ENCODE assay signal across 16 cellular contexts in the genomic region with DNA sequence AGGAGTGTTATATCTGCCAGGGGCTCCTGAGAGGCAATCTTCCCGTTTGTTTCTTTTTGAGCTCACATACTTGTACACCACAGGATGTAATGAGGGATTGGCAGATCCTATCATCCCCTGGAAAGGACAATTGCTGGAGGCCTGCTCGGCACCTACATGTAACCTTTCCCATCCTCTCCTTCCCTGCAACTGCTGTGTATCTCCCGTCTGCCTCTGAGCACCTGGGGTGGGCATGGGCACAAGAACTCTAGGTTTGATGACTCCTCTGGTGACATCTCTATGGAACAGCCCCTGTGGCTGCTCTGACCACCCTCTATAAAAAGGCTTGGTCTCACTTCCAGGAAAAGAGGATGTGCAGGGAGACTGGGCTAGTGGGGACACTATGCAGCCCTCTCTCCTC. TPM values are rescaled to one million over a fixed set of nuclear protein-coding genes. Genes with fewer than 3 reads are reported as not detected.
DNase-seq lines count a peak whose midpoint lies in the region; ATAC-seq and TF ChIP-seq lines count a peak whose summit lies in the region.
"Had no signal": no experiment of that assay in that cellular context is flagged by ENCODE, and none has a peak within 500 bp of the region (broad histone marks: within the 10 kb centered on the region; RNA-seq: fewer than 3 reads in every experiment).

No MANE protein-coding gene starts in this region.

- H3K4me3 ChIP-seq in Caco-2 (ENCODE audit: low read depth, low read length) (no peak overlapping the region), psoas muscle (no peak overlapping the region)
- H3K4me3 ChIP-seq: thyroid gland had no signal

- intact Hi-C loops in Caco-2 (cut with micrococcal nuclease; ENCODE audit: unreplicated experiment), result no loop called here
- intact Hi-C loops in natural killer cell (cut with micrococcal nuclease), result no loop called here
- intact Hi-C loops in psoas muscle (cut with DNase I), result no loop called here

- H3K36me3 ChIP-seq in Caco-2 (ENCODE audit: control insufficient read depth, insufficient read depth, low read length), result no peaks in the 10 kb centered on the region
- H3K36me3 ChIP-seq in psoas muscle (ENCODE audit: insufficient read depth in 1 of 2, low read depth in 1 of 2), result no peaks in the 10 kb centered on the region
- H3K36me3 ChIP-seq: adrenal gland, thyroid gland had no signal

- H3K4me1 ChIP-seq in Caco-2 (no peaks in the 10 kb centered on the region), psoas muscle (no peaks in the 10 kb centered on the region)

- no peak for ATAC-seq in activated naive CD8-positive, alpha-beta T cell treated with anti-CD3 and anti-CD28 coated beads, Interleukin-2, amount 50 U/mL, for 24 hours
- ATAC-seq in natural killer cell (no peak), GM18907 (IDR thresholded peaks at IDR 0.05; ENCODE audit: unreplicated experiment) (no peak), psoas muscle (no peak)
- ATAC-seq: PC-3 had no signal

- no peak overlapping the region for H3K27ac ChIP-seq in psoas muscle
- H3K27ac ChIP-seq: 22Rv1, adrenal gland, thyroid gland had no signal

- POLR2A ChIA-PET in Caco-2 (lab: Charles Lee), result no interaction called here

- H3K27me3 Mint-ChIP-seq in T-helper 2 cell treated with Interferon-gamma antibody and Interleukin-4, amounts not matched to agents 5 μg/mL and 100 μg/mL, for 36 hours (ENCODE audit: low read depth), result peaks cover 48% of the 10 kb centered on the region
- H3K27me3 Mint-ChIP-seq in Caco-2 (ENCODE audit: insufficient read depth, unreplicated experiment) (peaks cover 15% of the 10 kb centered on the region), natural killer cell (ENCODE audit: low read depth in 2 of 2) (peaks cover 30 to 48% of the 10 kb centered on the region in 2 donors)
- peaks cover 43% of the 10 kb centered on the region for H3K27me3 Mint-ChIP-seq in activated naive CD8-positive, alpha-beta T cell treated with anti-CD3 and anti-CD28 coated beads, Interleukin-2, amount 50 U/mL, for 24 hours

- H3K36me3 Mint-ChIP-seq in T-helper 2 cell treated with Interferon-gamma antibody and Interleukin-4, amounts not matched to agents 5 μg/mL and 100 μg/mL, for 36 hours (ENCODE audit: low read depth), result no peaks in the 10 kb centered on the region
- H3K36me3 Mint-ChIP-seq in Caco-2 (ENCODE audit: insufficient read depth, unreplicated experiment), result no peaks in the 10 kb centered on the region
- no peaks in the 10 kb centered on the region for H3K36me3 Mint-ChIP-seq in activated naive CD8-positive, alpha-beta T cell treated with anti-CD3 and anti-CD28 coated beads, Interleukin-2, amount 50 U/mL, for 24 hours (ENCODE audit: low read depth)
- no peaks in the 10 kb centered on the region for H3K36me3 Mint-ChIP-seq in natural killer cell

- no peaks in the 10 kb centered on the region for H3K9me3 Mint-ChIP-seq in T-helper 2 cell treated with Interferon-gamma antibody and Interleukin-4, amounts not matched to agents 5 μg/mL and 100 μg/mL, for 36 hours
- H3K9me3 Mint-ChIP-seq in Caco-2 (ENCODE audit: unreplicated experiment) (no peaks in the 10 kb centered on the region), natural killer cell (no peaks in the 10 kb centered on the region)
- H3K9me3 Mint-ChIP-seq in activated naive CD8-positive, alpha-beta T cell treated with anti-CD3 and anti-CD28 coated beads, Interleukin-2, amount 50 U/mL, for 24 hours, result no peaks in the 10 kb centered on the region

- WGBS in psoas muscle, 3 donors, result 38 to 49% (median 46%) methylated on average over 3 of the region's 3 CpGs

- no TSS peak for BruUV-seq in Caco-2 (replicated peaks; lab: Mats Ljungman, UMichigan)

- no peaks in the 10 kb centered on the region for H3K27me3 ChIP-seq in Caco-2 (replicated peaks; ENCODE audit: control insufficient read depth, insufficient read depth, low read length)
- H3K27me3 ChIP-seq in psoas muscle (ENCODE audit: insufficient read depth in 3 of 3, low read length in 2 of 3), result peaks cover 11 to 56% (median 12%) of the 10 kb centered on the region in 3 donors

- H3K4me3 Mint-ChIP-seq in T-helper 2 cell treated with Interferon-gamma antibody and Interleukin-4, amounts not matched to agents 5 μg/mL and 100 μg/mL, for 36 hours, result peak overlapping the region; percentile 69
- H3K4me3 Mint-ChIP-seq in Caco-2 (ENCODE audit: unreplicated experiment) (peak overlapping the region; percentile 64), natural killer cell (peak overlapping the region; percentile 78)
- H3K4me3 Mint-ChIP-seq in activated naive CD8-positive, alpha-beta T cell treated with anti-CD3 and anti-CD28 coated beads, Interleukin-2, amount 50 U/mL, for 24 hours, result peak overlapping the region; percentile 65

- CTCF ChIA-PET in Caco-2 (lab: Charles Lee), result no interaction called here

- DNase-seq in T-helper 2 cell treated with Interferon-gamma antibody and Interleukin-4, amounts not matched to agents 5 μg/mL and 100 μg/mL, for 36 hours (ENCODE audit: low spot score), result no peak
- DNase-seq in T-helper 2 cell, result no peak
- DNase-seq in Caco-2, result no peak
- no peak for DNase-seq in activated naive CD8-positive, alpha-beta T cell treated with anti-CD3 and anti-CD28 coated beads, Interleukin-2, amount 50 U/mL, for 24 hours
- DNase-seq in natural killer cell, result no peak
- no peak for DNase-seq in psoas muscle
- no peak for DNase-seq in nucleus accumbens (lab: John Stamatoyannopoulos, UW)
- DNase-seq: adrenal gland, NCI-H2029, NCI-H524 treated with DMSO at 0.1 percent for 48 hours, PC-3, right cardiac atrium, SK-N-SH had no signal

- TF ChIP-seq CTCF in Caco-2 (IDR thresholded peaks at IDR 0.05; ENCODE audit: insufficient read depth in 1 of 2, low read depth in 1 of 2, low read length in 1 of 2, severe bottlenecking in 1 of 2, unreplicated experiment in 1 of 2) (no peak), natural killer cell (IDR thresholded peaks at IDR 0.05) (no peak), psoas muscle (IDR thresholded peaks at IDR 0.05) (no peak)

- no peak overlapping the region for H3K27ac Mint-ChIP-seq in T-helper 2 cell treated with Interferon-gamma antibody and Interleukin-4, amounts not matched to agents 5 μg/mL and 100 μg/mL, for 36 hours
- H3K27ac Mint-ChIP-seq in Caco-2 (ENCODE audit: unreplicated experiment) (no peak overlapping the region), natural killer cell (no peak overlapping the region)
- no peak overlapping the region for H3K27ac Mint-ChIP-seq in activated naive CD8-positive, alpha-beta T cell treated with anti-CD3 and anti-CD28 coated beads, Interleukin-2, amount 50 U/mL, for 24 hours

- no peaks in the 10 kb centered on the region for H3K9me3 ChIP-seq in Caco-2
- no peaks in the 10 kb centered on the region for H3K9me3 ChIP-seq in psoas muscle
- H3K9me3 ChIP-seq: adrenal gland, SK-N-SH, thyroid gland had no signal

- H3K4me1 Mint-ChIP-seq in T-helper 2 cell treated with Interferon-gamma antibody and Interleukin-4, amounts not matched to agents 5 μg/mL and 100 μg/mL, for 36 hours (ENCODE audit: low read depth), result peaks cover 3% of the 10 kb centered on the region
- H3K4me1 Mint-ChIP-seq in Caco-2 (ENCODE audit: low read depth, unreplicated experiment), result no peaks in the 10 kb centered on the region
- peaks cover 3% of the 10 kb centered on the region for H3K4me1 Mint-ChIP-seq in activated naive CD8-positive, alpha-beta T cell treated with anti-CD3 and anti-CD28 coated beads, Interleukin-2, amount 50 U/mL, for 24 hours
- H3K4me1 Mint-ChIP-seq in natural killer cell, result peaks cover 0 to 15% of the 10 kb centered on the region in 2 donors

RNA-seq across cellular contexts. Expression of a gene that starts 25.0 kb away (rescaled TPM):
- total RNA-seq in Caco-2 (2022) (19.3 and 21.2 TPM in 2 replicates), natural killer cell (10 to 100 TPM; 33.4 to 44.5 (median 36.5) TPM), psoas muscle (10 to 100 TPM; 17.9 to 66.5 (median 45.8) TPM)
- polyA plus RNA-seq in psoas muscle, result 100 to 1,000 TPM in 2 of 3 donors, 10 to 100 TPM in 1; 59.2 to 140 (median 101) TPM

RNA-seq across cellular contexts. Expression of a gene that starts 44.9 kb away (rescaled TPM):
- total RNA-seq in Caco-2 (2022), result 0.16 and 0.42 TPM in 2 replicates
- under 1 TPM; 0.33 to 0.38 (median 0.36) TPM for total RNA-seq in natural killer cell
- total RNA-seq in psoas muscle, result under 1 TPM in 3 of 4 donors, not detected in 1; 0.08 to 0.44 (median 0.17) TPM
- polyA plus RNA-seq in psoas muscle, result under 1 TPM; 0.01 to 0.08 (median 0.03) TPM
- total RNA-seq: PC-3 had no signal
